Comparison of ENCODE assay signal across 8 cellular contexts in the genomic region with DNA sequence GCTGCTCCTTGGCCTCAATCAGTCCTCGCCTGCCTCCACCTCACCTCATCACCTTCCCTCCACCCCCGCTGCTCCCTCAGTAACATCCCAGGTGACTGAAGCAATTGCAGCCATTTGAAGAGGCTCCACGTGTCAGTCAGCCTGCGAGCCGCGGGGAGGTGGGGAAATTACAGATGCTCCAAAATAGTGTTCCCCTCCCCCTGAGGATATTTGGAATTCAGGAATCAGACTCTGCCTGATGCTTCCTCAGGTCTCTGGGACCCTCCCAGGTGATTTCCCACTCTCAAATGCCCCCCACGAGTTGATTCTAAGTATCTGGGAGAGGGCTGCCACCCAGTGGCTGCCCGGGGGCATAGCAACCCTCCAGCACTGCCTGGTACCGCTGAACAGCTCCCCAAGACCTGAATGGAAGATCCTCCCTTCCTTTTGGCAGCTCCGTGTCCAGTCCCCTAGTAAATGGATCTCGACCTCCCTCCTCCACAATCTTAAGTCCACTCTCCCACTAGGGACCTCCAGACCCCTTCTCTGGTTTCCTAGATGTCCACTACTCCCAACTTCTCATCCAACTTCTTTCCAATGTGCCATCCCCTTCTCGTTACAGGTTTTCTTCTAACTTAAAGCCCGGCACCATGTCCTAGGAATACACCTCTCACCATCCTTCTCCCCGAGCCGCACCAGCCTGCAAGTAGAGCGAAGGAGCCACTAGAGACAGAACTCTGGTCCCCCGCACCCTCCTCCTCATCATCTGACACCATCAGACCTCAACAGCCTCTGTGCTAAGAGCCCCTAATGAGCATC.
DNase-seq lines count a peak whose midpoint lies in the region; ATAC-seq and TF ChIP-seq lines count a peak whose summit lies in the region.

No MANE protein-coding gene starts in this region.

- TF ChIP-seq CTCF in NB4 (IDR thresholded peaks at IDR 0.05; ENCODE audit: low read depth, low read length) = peak; percentile 99
- TF ChIP-seq CTCF in WI38 (IDR thresholded peaks at IDR 0.05; ENCODE audit: low read depth, low read length) = peak; percentile 99

- H3K4me3 ChIP-seq in NB4 (ENCODE audit: low read depth, low read length) (no peak overlapping the region), WI38 (ENCODE audit: low read depth, low read length) (no peak overlapping the region)

- DNase-seq in NCI-H1417 (lab: John Stamatoyannopoulos, UW) = peak; percentile 50 to 75 (median 71)
- no peak for DNase-seq in NCI-H1417 treated with DMSO at 0.1 percent for 48 hours (lab: John Stamatoyannopoulos, UW)
- DNase-seq in NB4 (ENCODE audit: low read depth) = peak; percentile 77
- DNase-seq in central memory CD4-positive, alpha-beta T cell = peak; percentile 44
- peak; percentile 72 for DNase-seq in left kidney (ENCODE audit: low read depth, low spot score)
- DNase-seq in stimulated activated CD4-positive, alpha-beta T cell treated with anti-CD3 and anti-CD28 coated beads, TNF-alpha, amount 100 ng/mL, for 1 hour (ENCODE audit: low read depth in 3 of 3, low spot score in 1 of 3) = peak in 2 of 3 donors; percentile 24 to 52

- TF ChIP-seq POLR2A in NB4 (IDR thresholded peaks at IDR 0.05; ENCODE audit: extremely low read depth, insufficient read length) = no peak

- ATAC-seq in HG03159 (IDR thresholded peaks at IDR 0.05; ENCODE audit: unreplicated experiment) = no peak
